Comparison of ENCODE assay signal across 1 cellular context in genomic region chr10:73494213-73494612, GRCh38.
TF ChIP-seq lines count a peak whose summit lies in the region.

No MANE protein-coding gene starts in this region.

TF ChIP-seq in HepG2, 621 proteins besides CTCF, POLR2A, EP300 and RAD21 (continued from another document):
- TF ChIP-seq, protein P1, sequence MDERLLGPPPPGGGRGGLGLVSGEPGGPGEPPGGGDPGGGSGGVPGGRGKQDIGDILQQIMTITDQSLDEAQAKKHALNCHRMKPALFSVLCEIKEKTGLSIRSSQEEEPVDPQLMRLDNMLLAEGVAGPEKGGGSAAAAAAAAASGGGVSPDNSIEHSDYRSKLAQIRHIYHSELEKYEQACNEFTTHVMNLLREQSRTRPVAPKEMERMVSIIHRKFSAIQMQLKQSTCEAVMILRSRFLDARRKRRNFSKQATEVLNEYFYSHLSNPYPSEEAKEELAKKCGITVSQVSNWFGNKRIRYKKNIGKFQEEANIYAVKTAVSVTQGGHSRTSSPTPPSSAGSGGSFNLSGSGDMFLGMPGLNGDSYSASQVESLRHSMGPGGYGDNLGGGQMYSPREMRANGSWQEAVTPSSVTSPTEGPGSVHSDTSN (CRISPR knock-in tag; IDR thresholded peaks at IDR 0.05): no peak
- no peak for TF ChIP-seq ZNF572 (CRISPR knock-in tag; IDR thresholded peaks at IDR 0.05)
- TF ChIP-seq PRMT3 (CRISPR knock-in tag; IDR thresholded peaks at IDR 0.05; ENCODE audit: borderline replicate concordance, low read depth): no peak
- no peak for TF ChIP-seq FOXO1 (CRISPR knock-in tag; IDR thresholded peaks at IDR 0.05)
- TF ChIP-seq ZNF609 (CRISPR knock-in tag; IDR thresholded peaks at IDR 0.05; ENCODE audit: borderline replicate concordance): no peak
- no peak for TF ChIP-seq HNF4G (IDR thresholded peaks at IDR 0.05; ENCODE audit: borderline replicate concordance, low read depth, low read length)
- no peak for TF ChIP-seq HNF4G (CRISPR knock-in tag; IDR thresholded peaks at IDR 0.05; ENCODE audit: borderline replicate concordance, low read depth)
- TF ChIP-seq PHF21A (CRISPR knock-in tag; IDR thresholded peaks at IDR 0.05): no peak
- TF ChIP-seq ZNF354B (CRISPR knock-in tag; IDR thresholded peaks at IDR 0.05): no peak
- no peak for TF ChIP-seq NFKBIZ (CRISPR knock-in tag; IDR thresholded peaks at IDR 0.05)
- no peak for TF ChIP-seq KIAA2018 (CRISPR knock-in tag; IDR thresholded peaks at IDR 0.05; ENCODE audit: borderline replicate concordance)
- no peak for TF ChIP-seq REST (IDR thresholded peaks at IDR 0.05; ENCODE audit: borderline replicate concordance in 1 of 2, low read depth in 1 of 2, low read length in 2 of 2)
- no peak for TF ChIP-seq SATB2 (CRISPR knock-in tag; IDR thresholded peaks at IDR 0.05)
- no peak for TF ChIP-seq ZFP91 (CRISPR knock-in tag; IDR thresholded peaks at IDR 0.05; ENCODE audit: borderline replicate concordance)
